ENCODE assay signal across 14 cellular contexts in the genomic region with DNA sequence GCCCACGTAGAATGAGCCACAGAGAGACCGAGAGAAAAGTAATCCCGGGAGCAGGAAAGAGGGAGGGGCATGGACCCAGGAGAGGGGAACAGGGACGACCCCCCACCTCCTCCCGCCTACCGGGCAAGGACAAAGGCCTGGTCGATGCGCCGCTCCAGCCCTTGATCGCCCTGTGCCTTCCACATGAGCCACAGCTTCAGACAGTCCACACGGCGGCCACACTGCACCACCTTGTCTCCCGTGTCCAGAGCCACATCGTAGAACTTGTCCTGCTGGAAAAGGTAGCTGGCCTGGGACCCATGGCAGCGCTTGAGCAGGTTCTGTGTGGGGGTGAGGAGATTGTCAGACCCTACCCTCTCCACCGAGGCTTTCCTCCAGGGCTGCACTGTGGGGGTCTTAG. TPM values are rescaled to one million over a fixed set of nuclear protein-coding genes. Genes with fewer than 3 reads are reported as not detected.
A peak's percentile ranks its signal among the peaks of the same experiment; 100 is the strongest.
DNase-seq lines count a peak whose midpoint lies in the region; TF ChIP-seq lines count a peak whose summit lies in the region.
"Had no signal": no experiment of that assay in that cellular context is flagged by ENCODE, and none has a peak within 500 bp of the region (broad histone marks: within the 10 kb centered on the region; RNA-seq: fewer than 3 reads in every experiment).

No MANE protein-coding gene starts in this region.

- WGBS in neuronal stem cell (ENCODE audit: extremely low coverage in 2 of 2, insufficient read length in 2 of 2, insufficient replicate concordance in 1 of 2), 2 donors, result no CpG with 5 or more reads among the region's 16 CpGs

- H3K23ac ChIP-seq in neuronal stem cell (ENCODE audit: low read depth, low read length, poor library complexity), result no peak overlapping the region

- POLR2A ChIA-PET in Caco-2 (lab: Charles Lee), result no interaction called here

- H3K4me1 ChIP-seq in Caco-2 (no peaks in the 10 kb centered on the region), KMS-11 (ENCODE audit: low read depth, poor library complexity, severe bottlenecking) (peaks cover 27% of the 10 kb centered on the region), ascending aorta (peaks cover 13 to 26% of the 10 kb centered on the region in 2 donors), neuronal stem cell (ENCODE audit: control insufficient read depth in 2 of 2, insufficient read depth in 1 of 2, low read depth in 1 of 2, low read length in 2 of 2) (peaks cover 0 to 2% of the 10 kb centered on the region in 2 donors)

- H3K36me3 Mint-ChIP-seq in Caco-2 (ENCODE audit: insufficient read depth, unreplicated experiment), result peaks cover 6% of the 10 kb centered on the region
- H3K36me3 Mint-ChIP-seq: T-cell had no signal

- no peaks in the 10 kb centered on the region for H3K79me2 ChIP-seq in KMS-11 (ENCODE audit: insufficient read depth, low read depth)
- H3K79me2 ChIP-seq: parathyroid adenoma had no signal

- peak overlapping the region; percentile 71 for H3K27ac Mint-ChIP-seq in Caco-2 (ENCODE audit: unreplicated experiment)

- H3K4me2 ChIP-seq in KMS-11 (no peak overlapping the region; the same call in 1 of the 2 replicates), neuronal stem cell (ENCODE audit: insufficient read depth, low read length, poor library complexity, severe bottlenecking) (no peak overlapping the region)

- CTCF ChIA-PET in Caco-2 (lab: Charles Lee), result interaction anchor here (1.0 to 2.9 kb wide), 8 partner anchors 15 to 161 kb away, joined by 3 to 9 read pairs (median 5); partner anchors contain the start of genes AAAS, CSAD, SOAT2 and ZNF740

- H3K9ac ChIP-seq in KMS-11, result no peak overlapping the region; the same call in 1 of the 2 replicates
- no peak overlapping the region for H3K9ac ChIP-seq in neuronal stem cell (ENCODE audit: low read depth, low read length, poor library complexity)
- H3K9ac ChIP-seq: parathyroid adenoma had no signal

- H2BK15ac ChIP-seq in neuronal stem cell (ENCODE audit: low read length), result no peak overlapping the region

- H3K14ac ChIP-seq in neuronal stem cell (ENCODE audit: low read length), result no peak overlapping the region

- intact Hi-C loops in Caco-2 (cut with micrococcal nuclease; ENCODE audit: unreplicated experiment), result loop anchor here (1.0 kb wide), 1 partner anchor 30 kb away; no protein-coding TSS in a partner anchor
- intact Hi-C loops in ascending aorta (cut with DNase I), result loop anchor here (1.0 to 5.0 kb wide), 5 partner anchors 30 to 127 kb away; partner anchors contain the start of gene IGFBP6

- H3K4ac ChIP-seq in neuronal stem cell (ENCODE audit: low read length), result no peak overlapping the region

- BruUV-seq in Caco-2 (replicated peaks; lab: Mats Ljungman, UMichigan), result no TSS peak

- no peak overlapping the region for H3K4me3 Mint-ChIP-seq in Caco-2 (ENCODE audit: unreplicated experiment)
- H3K4me3 Mint-ChIP-seq: T-cell had no signal

- TF ChIP-seq CTCF in Caco-2 (IDR thresholded peaks at IDR 0.05; ENCODE audit: insufficient read depth in 1 of 2, low read depth in 1 of 2, low read length in 1 of 2, severe bottlenecking in 1 of 2, unreplicated experiment in 1 of 2) (no peak), KMS-11 (conservative IDR thresholded peaks at IDR 0.05; ENCODE audit: low read depth, low read length) (no peak), ascending aorta (IDR thresholded peaks at IDR 0.05) (no peak)

- peak overlapping the region; percentile 22 for H3K18ac ChIP-seq in neuronal stem cell (ENCODE audit: low read length)

- H4K91ac ChIP-seq in neuronal stem cell (ENCODE audit: low read depth, low read length, poor library complexity), result no peak overlapping the region

- H3K27me3 Mint-ChIP-seq in Caco-2 (ENCODE audit: insufficient read depth, unreplicated experiment), result no peaks in the 10 kb centered on the region
- H3K27me3 Mint-ChIP-seq: effector memory CD8-positive, alpha-beta T cell; T-cell had no signal

- H3K9me3 Mint-ChIP-seq in Caco-2 (ENCODE audit: unreplicated experiment), result no peaks in the 10 kb centered on the region
- H3K9me3 Mint-ChIP-seq: effector memory CD8-positive, alpha-beta T cell; T-cell had no signal

- H4K20me1 ChIP-seq in KMS-11 (ENCODE audit: insufficient read depth), result no peaks in the 10 kb centered on the region

- H2AFZ ChIP-seq in KMS-11 (ENCODE audit: low read depth) (peak overlapping the region; percentile 66; the same call in 1 of the 2 replicates), neuronal stem cell (ENCODE audit: low read length) (peak overlapping the region; percentile 78)

- DNase-seq in Caco-2 (no peak), ascending aorta (ENCODE audit: low spot score in 2 of 2) (no peak), neuronal stem cell (ENCODE audit: low spot score) (no peak), COR-L47 (lab: John Stamatoyannopoulos, UW) (no peak), hippocampal formation (lab: John Stamatoyannopoulos, UW) (no peak), ecto neural progenitor cell (ENCODE audit: low spot score) (no peak)

- H2BK5ac ChIP-seq in neuronal stem cell (ENCODE audit: low read length), result no peak overlapping the region

- H3K9me3 ChIP-seq in Caco-2 (no peaks in the 10 kb centered on the region), ascending aorta (no peaks in the 10 kb centered on the region), neuronal stem cell (replicated peaks in 1 of 2; ENCODE audit: control insufficient read depth in 2 of 2, insufficient read depth in 1 of 2, low read depth in 1 of 2, low read length in 2 of 2) (peaks cover 0 to 3% of the 10 kb centered on the region in 2 donors)
- H3K9me3 ChIP-seq: heart right ventricle had no signal

- H2BK12ac ChIP-seq in neuronal stem cell (ENCODE audit: low read length), result peak overlapping the region; percentile 26

- H3K4me3 ChIP-seq in Caco-2 (ENCODE audit: low read depth, low read length) (no peak overlapping the region), KMS-11 (IDR thresholded peaks at IDR 0.05; ENCODE audit: insufficient read depth, low read depth, low read length) (no peak overlapping the region), ascending aorta (no peak overlapping the region), neuronal stem cell (ENCODE audit: low read length in 2 of 2) (peak overlapping the region in 1 of 2 donors; percentile 52)
- H3K4me3 ChIP-seq: GM12878, heart right ventricle had no signal

- H3K27ac ChIP-seq in KMS-11 (no peak overlapping the region; the same call in 1 of the 2 replicates), ascending aorta (peak overlapping the region; percentile 73 to 96), neuronal stem cell (replicated peaks; ENCODE audit: low read length) (no peak overlapping the region)
- H3K27ac ChIP-seq: heart right ventricle, parathyroid adenoma, VCaP had no signal

- H2BK120ac ChIP-seq in neuronal stem cell (ENCODE audit: low read depth, low read length), result no peak overlapping the region

- H3K27me3 ChIP-seq in Caco-2 (replicated peaks; ENCODE audit: control insufficient read depth, insufficient read depth, low read length) (no peaks in the 10 kb centered on the region), KMS-11 (ENCODE audit: insufficient read depth, low read depth) (no peaks in the 10 kb centered on the region), ascending aorta (no peaks in the 10 kb centered on the region), neuronal stem cell (ENCODE audit: control insufficient read depth in 3 of 3, insufficient read depth in 3 of 3, low read depth in 1 of 3, low read length in 3 of 3) (no peaks in the 10 kb centered on the region)
- H3K27me3 ChIP-seq: heart right ventricle had no signal

- H2AK5ac ChIP-seq in neuronal stem cell (ENCODE audit: low read depth, low read length), result no peak overlapping the region

- no peak overlapping the region for H4K8ac ChIP-seq in neuronal stem cell (ENCODE audit: low read depth, low read length)

- H3K36me3 ChIP-seq in Caco-2 (ENCODE audit: control insufficient read depth, insufficient read depth, low read length), result no peaks in the 10 kb centered on the region
- H3K36me3 ChIP-seq in KMS-11 (ENCODE audit: insufficient read depth), result no peaks in the 10 kb centered on the region
- no peaks in the 10 kb centered on the region for H3K36me3 ChIP-seq in ascending aorta
- H3K36me3 ChIP-seq in neuronal stem cell (replicated peaks in 1 of 2; ENCODE audit: control insufficient read depth in 2 of 2, insufficient read depth in 2 of 2, low read length in 2 of 2), result no peaks in the 10 kb centered on the region

- no peaks in the 10 kb centered on the region for H3K79me1 ChIP-seq in neuronal stem cell (ENCODE audit: low read depth, low read length)

- peaks cover 11% of the 10 kb centered on the region for H3K4me1 Mint-ChIP-seq in Caco-2 (ENCODE audit: low read depth, unreplicated experiment)

RNA-seq across cellular contexts. Expression of gene ZNF740, which starts 20.5 kb away (rescaled TPM):
- 35.8 and 43.0 TPM in 2 replicates for total RNA-seq in Caco-2 (2022)
- 5.9 TPM for total RNA-seq in ascending aorta
- polyA plus RNA-seq in neuronal stem cell (2013, experiment 1 of 2), result 19.7 TPM
- 19.5 TPM for polyA plus RNA-seq in neuronal stem cell (2013, experiment 2 of 2)

RNA-seq across cellular contexts. Expression of gene CSAD, which starts 20.7 kb away (rescaled TPM):
- 20.1 and 23.0 TPM in 2 replicates for total RNA-seq in Caco-2 (2022)
- total RNA-seq in ascending aorta, result 30.7 TPM
- 14.3 TPM for polyA plus RNA-seq in neuronal stem cell (2013, experiment 1 of 2)
- 14.1 TPM for polyA plus RNA-seq in neuronal stem cell (2013, experiment 2 of 2)

RNA-seq across cellular contexts. Expression of gene ITGB7, which starts 47.1 kb away (rescaled TPM):
- total RNA-seq in Caco-2 (2022) (1.1 TPM in 2 replicates), ascending aorta (1.6 TPM)
- 0.07 TPM for polyA plus RNA-seq in neuronal stem cell (2013, experiment 1 of 2)
- 0.03 TPM for polyA plus RNA-seq in neuronal stem cell (2013, experiment 2 of 2)

RNA-seq across cellular contexts. Expression of gene SOAT2, which starts 56.7 kb away (rescaled TPM):
- total RNA-seq in Caco-2 (2022), result 6.5 and 9.7 TPM in 2 replicates
- total RNA-seq in ascending aorta, result not detected
- polyA plus RNA-seq in neuronal stem cell (2013, experiment 1 of 2), result not detected
- polyA plus RNA-seq in neuronal stem cell (2013, experiment 2 of 2), result not detected
- total RNA-seq: chondrocyte, heart right ventricle had no signal

Comparison
In these comparisons a context has a peak if more than half of its experiments do, and no peak if none do; other contexts are left out.
1. H3K27ac ChIP-seq: peak in ascending aorta (2 of 2); none in KMS-11 (single experiment) and neuronal stem cell (single experiment).